ENCODE assay signal across 39 cellular contexts in genomic region chr11:119560961-119561360, GRCh38.
"Had no signal": no experiment of that assay in that cellular context is flagged by ENCODE, and none has a peak within 500 bp of the region (broad histone marks: within the 10 kb centered on the region; RNA-seq: fewer than 3 reads in every experiment).

No MANE protein-coding gene starts in this region.

- H3K27ac Mint-ChIP-seq: activated naive CD4-positive, alpha-beta T cell treated with anti-CD3 and anti-CD28 coated beads for 36 hours; activated naive CD4-positive, alpha-beta T cell treated with anti-CD3 and anti-CD28 coated beads, Interleukin-2, amount 10 ng/mL, durations not matched to agents 7 days and 5 days; activated naive CD4-positive, alpha-beta T cell treated with anti-CD3 and anti-CD28 coated beads, Interleukin-2, amount 50 U/mL, for 24 hours; activated naive CD4-positive, alpha-beta T cell treated with anti-CD3 and anti-CD28 coated beads, Interleukin-2, amount 50 U/mL, for 72 hours; activated naive CD8-positive, alpha-beta T cell; activated naive CD8-positive, alpha-beta T cell treated with anti-CD3 and anti-CD28 coated beads for 36 hours; activated naive CD8-positive, alpha-beta T cell treated with anti-CD3 and anti-CD28 coated beads, Interleukin-2, amount 10 ng/mL, durations not matched to agents 7 days and 5 days; activated naive CD8-positive, alpha-beta T cell treated with anti-CD3 and anti-CD28 coated beads, Interleukin-2, amount 50 U/mL, for 24 hours; activated T-cell treated with anti-CD3 and anti-CD28 coated beads, Interleukin-2, amount 50 U/mL, for 24 hours; activated T-cell treated with anti-CD3 and anti-CD28 coated beads, Interleukin-2, amount 50 U/mL, for 72 hours; activated T-helper 1 cell treated with anti-CD3 and anti-CD28 coated beads, Interleukin-12 subunit alpha, Interleukin-12 subunit beta, Interleukin-2, Interleukin-4 antibody, amounts not matched to agents 30 ng/mL and 10 ng/mL and 1 ng/mL, durations not matched to agents 14 hours and 24 hours and 36 hours; activated T-helper 17 cell treated with anti-CD3 and anti-CD28 coated beads, Interleukin-2, amount 50 U/mL, for 72 hours; activated T-helper 2 cell treated with anti-CD3 and anti-CD28 coated beads, Interferon-gamma antibody, Interleukin-2, Interleukin-4, amounts not matched to agents 10 μg/mL and 5 μg/mL and 100 μg/mL, durations not matched to agents 14 hours and 24 hours and 36 hours; brain had no signal

- DNase-seq: activated effector memory CD4-positive, alpha-beta T cell treated with anti-CD3 and anti-CD28 coated beads, Interleukin-2, amount 50 U/mL, for 16 hours; activated effector memory CD4-positive, alpha-beta T cell treated with Interleukin-2 at 50 U/mL for 16 hours; activated gamma-delta T cell; activated gamma-delta T cell treated with Interleukin-2 at 50 U/mL for 16 hours; activated naive CD4-positive, alpha-beta T cell; activated naive CD4-positive, alpha-beta T cell treated with anti-CD3 and anti-CD28 coated beads for 36 hours; activated naive CD4-positive, alpha-beta T cell treated with anti-CD3 and anti-CD28 coated beads, Interleukin-2, amount 10 ng/mL, durations not matched to agents 7 days and 5 days; activated naive CD4-positive, alpha-beta T cell treated with anti-CD3 and anti-CD28 coated beads, Interleukin-2, amount 50 U/mL, for 16 hours; activated naive CD4-positive, alpha-beta T cell treated with Interleukin-2 at 50 U/mL for 16 hours; activated naive CD8-positive, alpha-beta T cell treated with anti-CD3 and anti-CD28 coated beads for 36 hours; activated naive CD8-positive, alpha-beta T cell treated with anti-CD3 and anti-CD28 coated beads, Interleukin-2, amount 10 ng/mL, durations not matched to agents 7 days and 5 days; activated naive CD8-positive, alpha-beta T cell treated with anti-CD3 and anti-CD28 coated beads, Interleukin-2, amount 50 U/mL, for 24 hours; activated T-cell treated with anti-CD3 and anti-CD28 coated beads for 4 hours; activated T-cell treated with anti-CD3 and anti-CD28 coated beads, Interleukin-2, amount 50 U/mL, for 1 hour; activated T-cell treated with anti-CD3 and anti-CD28 coated beads, Interleukin-2, amount 50 U/mL, for 24 hours; activated T-cell treated with anti-CD3 and anti-CD28 coated beads, Interleukin-2, amount 50 U/mL, for 4 hours; activated T-cell treated with anti-CD3 and anti-CD28 coated beads, Interleukin-2, amount 50 U/mL, for 48 hours; activated T-cell treated with anti-CD3 and anti-CD28 coated beads, Interleukin-2, amount 50 U/mL, for 72 hours; adrenal gland; amniotic stem cell; amygdala; anterior cingulate cortex; aorta; body of pancreas; brain microvascular endothelial cell; caudate nucleus; central memory CD4-positive, alpha-beta T cell; cerebellar nuclear complex had no signal

- H3K9me3 Mint-ChIP-seq: activated naive CD4-positive, alpha-beta T cell treated with anti-CD3 and anti-CD28 coated beads, Interleukin-2, amount 10 ng/mL, durations not matched to agents 7 days and 5 days; activated T-helper 1 cell treated with anti-CD3 and anti-CD28 coated beads, Interleukin-12 subunit alpha, Interleukin-12 subunit beta, Interleukin-2, Interleukin-4 antibody, amounts not matched to agents 30 ng/mL and 10 ng/mL and 1 ng/mL, durations not matched to agents 14 hours and 24 hours and 36 hours; activated T-helper 2 cell treated with anti-CD3 and anti-CD28 coated beads, Interferon-gamma antibody, Interleukin-2, Interleukin-4, amounts not matched to agents 10 μg/mL and 5 μg/mL and 100 μg/mL, durations not matched to agents 14 hours and 24 hours and 36 hours; central memory CD8-positive, alpha-beta T cell had no signal

- H3K36me3 Mint-ChIP-seq: activated naive CD4-positive, alpha-beta T cell treated with anti-CD3 and anti-CD28 coated beads, Interleukin-2, amount 10 ng/mL, durations not matched to agents 7 days and 5 days; activated naive CD4-positive, alpha-beta T cell treated with anti-CD3 and anti-CD28 coated beads, Interleukin-2, amount 50 U/mL, for 24 hours; activated naive CD4-positive, alpha-beta T cell treated with anti-CD3 and anti-CD28 coated beads, Interleukin-2, amount 50 U/mL, for 72 hours; activated naive CD8-positive, alpha-beta T cell treated with anti-CD3 and anti-CD28 coated beads for 36 hours; activated naive CD8-positive, alpha-beta T cell treated with anti-CD3 and anti-CD28 coated beads, Interleukin-2, amount 10 ng/mL, durations not matched to agents 7 days and 5 days; brain had no signal

- H3K27ac ChIP-seq: adrenal gland, ascending aorta, body of pancreas, brain microvascular endothelial cell, breast epithelium, cardiac muscle cell had no signal

- H3K4me1 Mint-ChIP-seq: activated naive CD4-positive, alpha-beta T cell treated with anti-CD3 and anti-CD28 coated beads, Interleukin-2, amount 10 ng/mL, durations not matched to agents 7 days and 5 days; activated naive CD4-positive, alpha-beta T cell treated with anti-CD3 and anti-CD28 coated beads, Interleukin-2, amount 50 U/mL, for 24 hours; activated naive CD8-positive, alpha-beta T cell treated with anti-CD3 and anti-CD28 coated beads for 36 hours; activated naive CD8-positive, alpha-beta T cell treated with anti-CD3 and anti-CD28 coated beads, Interleukin-2, amount 10 ng/mL, durations not matched to agents 7 days and 5 days; activated naive CD8-positive, alpha-beta T cell treated with anti-CD3 and anti-CD28 coated beads, Interleukin-2, amount 50 U/mL, for 24 hours; activated T-helper 17 cell treated with anti-CD3 and anti-CD28 coated beads, Interleukin-2, amount 50 U/mL, for 72 hours; brain; central memory CD8-positive, alpha-beta T cell had no signal

- H3K27me3 ChIP-seq: adrenal gland, ascending aorta, body of pancreas, breast epithelium had no signal

- H3K4me1 ChIP-seq: adrenal gland, ascending aorta, body of pancreas, breast epithelium had no signal

- ATAC-seq: activated naive CD4-positive, alpha-beta T cell treated with anti-CD3 and anti-CD28 coated beads, Interleukin-2, amount 50 U/mL, for 72 hours; activated naive CD8-positive, alpha-beta T cell treated with anti-CD3 and anti-CD28 coated beads, Interleukin-2, amount 50 U/mL, for 24 hours; activated T-cell treated with anti-CD3 and anti-CD28 coated beads, Interleukin-2, amount 50 U/mL, for 4 hours; activated T-cell treated with anti-CD3 and anti-CD28 coated beads, Interleukin-2, amount 50 U/mL, for 72 hours; activated T-helper 17 cell treated with anti-CD3 and anti-CD28 coated beads, Interleukin-2, amount 50 U/mL, for 72 hours; body of pancreas had no signal

- H3K4me3 ChIP-seq: adrenal gland, ascending aorta, body of pancreas, breast epithelium, cardiac muscle cell had no signal

- H3K9me3 ChIP-seq: adrenal gland, body of pancreas had no signal

- H3K4me3 Mint-ChIP-seq: activated naive CD4-positive, alpha-beta T cell treated with anti-CD3 and anti-CD28 coated beads for 36 hours; activated naive CD4-positive, alpha-beta T cell treated with anti-CD3 and anti-CD28 coated beads, Interleukin-2, amount 10 ng/mL, durations not matched to agents 7 days and 5 days; activated naive CD4-positive, alpha-beta T cell treated with anti-CD3 and anti-CD28 coated beads, Interleukin-2, amount 50 U/mL, for 24 hours; activated naive CD8-positive, alpha-beta T cell; activated naive CD8-positive, alpha-beta T cell treated with anti-CD3 and anti-CD28 coated beads for 36 hours; activated naive CD8-positive, alpha-beta T cell treated with anti-CD3 and anti-CD28 coated beads, Interleukin-2, amount 10 ng/mL, durations not matched to agents 7 days and 5 days; activated naive CD8-positive, alpha-beta T cell treated with anti-CD3 and anti-CD28 coated beads, Interleukin-2, amount 50 U/mL, for 24 hours; activated T-cell treated with anti-CD3 and anti-CD28 coated beads, Interleukin-2, amount 50 U/mL, for 24 hours; activated T-cell treated with anti-CD3 and anti-CD28 coated beads, Interleukin-2, amount 50 U/mL, for 4 hours; activated T-cell treated with anti-CD3 and anti-CD28 coated beads, Interleukin-2, amount 50 U/mL, for 72 hours; activated T-helper 1 cell treated with anti-CD3 and anti-CD28 coated beads, Interleukin-12 subunit alpha, Interleukin-12 subunit beta, Interleukin-2, Interleukin-4 antibody, amounts not matched to agents 30 ng/mL and 10 ng/mL and 1 ng/mL, durations not matched to agents 14 hours and 24 hours and 36 hours; activated T-helper 17 cell treated with anti-CD3 and anti-CD28 coated beads, Interleukin-2, amount 50 U/mL, for 72 hours; brain; central memory CD8-positive, alpha-beta T cell had no signal

- H3K36me3 ChIP-seq: adrenal gland, ascending aorta, brain microvascular endothelial cell, breast epithelium, cardiac muscle cell had no signal
